Comparison of ENCODE assay signal across 8 cellular contexts in genomic region chr19:7869453-7869909, GRCh38. TPM values are rescaled to one million over a fixed set of nuclear protein-coding genes. Genes with fewer than 3 reads are reported as not detected.
DNase-seq lines count a peak whose midpoint lies in the region; ATAC-seq lines count a peak whose summit lies in the region.

No MANE protein-coding gene starts in this region.

- intact Hi-C loops in left cardiac atrium (cut with DNase I), result no loop called here

- peak overlapping the region; percentile 47 for H3K4me3 ChIP-seq in skeletal muscle cell (ENCODE audit: low read depth, low read length)

- peak; percentile 56 for ATAC-seq in GM18511 (IDR thresholded peaks at IDR 0.05; ENCODE audit: unreplicated experiment)
- peak; percentile 35 for ATAC-seq in HG02973 (IDR thresholded peaks at IDR 0.05; ENCODE audit: unreplicated experiment)
- peak; percentile 65 to 67 for ATAC-seq in left cardiac atrium

- DNase-seq in RPMI8226 (peak; percentile 83), left cardiac atrium (peak; percentile 65), skeletal muscle cell (ENCODE audit: low read depth) (no peak), midbrain (lab: John Stamatoyannopoulos, UW) (no peak), NCI-H2227 treated with DMSO at 0.1 percent for 48 hours (lab: John Stamatoyannopoulos, UW) (no peak)
- peak; percentile 60 for DNase-seq in activated gamma-delta T cell treated with anti-CD3 and anti-CD28 coated beads, Interleukin-2, amount 50 U/mL, for 16 hours (ENCODE audit: low read depth)

RNA-seq across cellular contexts. Expression of gene PRR36, which starts 4.7 kb away (rescaled TPM):
- under 1 TPM; 0.10 to 0.24 TPM for total RNA-seq in left cardiac atrium

RNA-seq across cellular contexts. Expression of gene LRRC8E, which starts 18.8 kb away (rescaled TPM):
- total RNA-seq in left cardiac atrium, result 1 to 10 TPM in 1 of 2 donors, under 1 TPM in 1; 0.88 to 1.7 TPM

RNA-seq across cellular contexts. Expression of gene MAP2K7, which starts 34.2 kb away (rescaled TPM):
- total RNA-seq in left cardiac atrium, result 10 to 100 TPM; 24.3 to 25.8 TPM

RNA-seq across cellular contexts. Expression of gene EVI5L, which starts 39.5 kb away (rescaled TPM):
- total RNA-seq in left cardiac atrium, result 10 to 100 TPM; 17.6 to 18.8 TPM

RNA-seq across cellular contexts. Expression of gene TGFBR3L, which starts 45.1 kb away (rescaled TPM):
- 10 to 100 TPM in 1 of 2 donors, 1 to 10 TPM in 1; 9.7 to 13.6 TPM for total RNA-seq in left cardiac atrium

Comparison
In these comparisons a context has a peak if more than half of its experiments do, and no peak if none do; other contexts are left out.
1. DNase-seq: peak in RPMI8226 (single experiment), activated gamma-delta T cell treated with anti-CD3 and anti-CD28 coated beads, Interleukin-2, amount 50 U/mL, for 16 hours (single experiment) and left cardiac atrium (single experiment); none in skeletal muscle cell (single experiment), midbrain (single experiment) and NCI-H2227 treated with DMSO at 0.1 percent for 48 hours (single experiment).
2. Peak in every context shown above with its lines, with median percentiles within 50 percentile points of each other: ATAC-seq.